8 cellular contexts compared by ENCODE assay signal in the genomic region with DNA sequence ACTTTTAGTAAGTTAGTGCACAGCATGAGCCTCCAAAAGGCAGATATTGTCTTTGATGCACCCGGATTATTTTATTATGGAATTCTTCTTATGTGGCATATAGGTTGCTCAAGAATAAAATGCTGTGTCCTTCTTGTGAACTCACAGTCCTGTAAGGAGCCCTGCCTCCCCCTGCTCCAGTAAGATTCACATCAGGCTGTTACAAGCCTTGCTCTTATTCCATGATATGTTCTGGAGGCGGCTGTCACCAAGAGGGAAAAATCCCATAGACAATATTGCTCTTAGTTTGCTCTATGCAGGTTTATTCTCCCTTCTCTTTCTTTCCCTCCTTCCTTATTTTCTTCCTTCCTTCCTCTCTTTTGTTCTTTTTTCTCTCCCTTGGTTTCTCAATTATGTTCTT.
"Had no signal": no experiment of that assay in that cellular context is flagged by ENCODE, and none has a peak within 500 bp of the region (broad histone marks: within the 10 kb centered on the region; RNA-seq: fewer than 3 reads in every experiment).

No MANE protein-coding gene starts in this region.

- H3K4me3 ChIP-seq: GM23248, GM23338, HAP-1 had no signal

- H3K9me3 ChIP-seq: HAP-1 had no signal

- H3K36me3 ChIP-seq: HAP-1 had no signal

- H3K9ac ChIP-seq: GM23248 had no signal

- H3K27ac Mint-ChIP-seq: GM23338, H9, HFFc6 had no signal

- H2AFZ ChIP-seq: GM23248, GM23338 had no signal

- H3K4me3 Mint-ChIP-seq: GM23338, H9, HFFc6 had no signal

- H3K27ac ChIP-seq: GM23248 had no signal

- H3K9me3 Mint-ChIP-seq: GM23338, H9 had no signal

- H3K4me2 ChIP-seq: GM23338 had no signal

- DNase-seq: GM23248, GOT3, H7, H9, HCEC 1CT, HFFc6 had no signal
